ENCODE assay signal across 8 cellular contexts in the genomic region with DNA sequence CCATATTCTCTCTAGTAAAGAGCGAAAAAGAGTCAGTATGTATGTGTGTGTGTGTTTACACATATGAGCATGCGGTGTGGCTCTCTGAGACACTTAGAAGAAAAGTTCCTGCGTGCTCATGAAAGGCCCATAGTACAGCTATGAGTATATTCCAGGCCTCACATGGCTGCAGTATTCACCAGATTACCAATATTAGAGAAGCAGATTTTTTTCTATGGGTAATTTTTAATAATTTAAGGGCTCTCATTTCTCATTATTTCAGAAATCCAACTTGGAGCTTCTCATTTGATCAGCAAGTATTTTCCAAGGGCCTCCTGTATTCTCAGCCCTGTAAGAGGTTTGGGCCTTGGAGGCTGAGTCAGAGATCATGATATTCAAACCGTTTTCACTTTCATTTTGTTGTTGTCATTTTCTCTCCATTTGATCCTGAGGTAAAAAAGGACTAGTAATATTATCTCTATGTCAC.
DNase-seq lines count a peak whose midpoint lies in the region; ATAC-seq and TF ChIP-seq lines count a peak whose summit lies in the region.

No MANE protein-coding gene starts in this region.

- peak; percentile 23 to 60 for DNase-seq in activated CD4-positive, alpha-beta T cell treated with anti-CD3 and anti-CD28 coated beads for 4 hours
- DNase-seq in activated CD4-positive, alpha-beta T cell treated with anti-CD3 and anti-CD28 coated beads, Interleukin-2, amount 50 U/mL, for 1 hour: no peak
- DNase-seq in PC-9: peak in 1 of 2 experiments; percentile 4
- DNase-seq in chondrocyte (ENCODE audit: low spot score): no peak
- DNase-seq in natural killer cell treated with Interleukin-12 subunit alpha and Interleukin-12 subunit beta and Interleukin-15 and Interleukin-18, amount 100 ng/mL, for 72 hours (ENCODE audit: low spot score): no peak
- no peak for DNase-seq in 8988T
- no peak for DNase-seq in NCI-H69 (lab: John Stamatoyannopoulos, UW)

- H3K27me3 Mint-ChIP-seq in chondrocyte (ENCODE audit: low read depth): no peaks in the 10 kb centered on the region
- no peaks in the 10 kb centered on the region for H3K27me3 Mint-ChIP-seq in natural killer cell treated with Interleukin-12 subunit alpha and Interleukin-12 subunit beta and Interleukin-15 and Interleukin-18, amount 100 ng/mL, for 72 hours

- H3K4me3 Mint-ChIP-seq in chondrocyte (ENCODE audit: unreplicated experiment): no peak overlapping the region
- H3K4me3 Mint-ChIP-seq in natural killer cell treated with Interleukin-12 subunit alpha and Interleukin-12 subunit beta and Interleukin-15 and Interleukin-18, amount 100 ng/mL, for 72 hours: peak overlapping the region; percentile 72

- TF ChIP-seq CTCF in PC-9 (conservative IDR thresholded peaks at IDR 0.05) (no peak), chondrocyte (IDR thresholded peaks at IDR 0.05) (no peak)

- no TSS peak for BruUV-seq in PC-9 (replicated peaks; lab: Mats Ljungman, UMichigan)

- intact Hi-C loops in PC-9 (cut with micrococcal nuclease; ENCODE audit: unreplicated experiment): loop anchor here (1.0 kb wide), 1 partner anchor 14 kb away; no protein-coding TSS in a partner anchor

- peak overlapping the region; percentile 54 for H3K4me3 ChIP-seq in PC-9

- no peaks in the 10 kb centered on the region for H3K27me3 ChIP-seq in PC-9 (ENCODE audit: insufficient read depth, low read depth)

- H3K4me2 ChIP-seq in PC-9: peak overlapping the region; percentile 89

- H4K20me1 ChIP-seq in PC-9 (ENCODE audit: insufficient read depth): no peaks in the 10 kb centered on the region

- POLR2A ChIA-PET in PC-9 (lab: Charles Lee; ENCODE audit: unreplicated experiment): no interaction called here

- peak; percentile 79 for ATAC-seq in HG02870 (IDR thresholded peaks at IDR 0.05; ENCODE audit: unreplicated experiment)
- peak; percentile 88 to 92 for ATAC-seq in natural killer cell treated with Interleukin-12 subunit alpha and Interleukin-12 subunit beta and Interleukin-15 and Interleukin-18, amount 100 ng/mL, for 72 hours

- peak overlapping the region; percentile 93 for H2AFZ ChIP-seq in PC-9

- no peaks in the 10 kb centered on the region for H3F3A ChIP-seq in PC-9 (ENCODE audit: insufficient read depth, low read depth)

- no peaks in the 10 kb centered on the region for H3K36me3 ChIP-seq in PC-9 (ENCODE audit: low read depth)

- H3K9me3 Mint-ChIP-seq in chondrocyte (ENCODE audit: low read depth): no peaks in the 10 kb centered on the region
- H3K9me3 Mint-ChIP-seq in natural killer cell treated with Interleukin-12 subunit alpha and Interleukin-12 subunit beta and Interleukin-15 and Interleukin-18, amount 100 ng/mL, for 72 hours: peaks cover 4% of the 10 kb centered on the region

- H3K4me1 Mint-ChIP-seq in chondrocyte (ENCODE audit: low read depth): peaks cover 6% of the 10 kb centered on the region
- H3K4me1 Mint-ChIP-seq in natural killer cell treated with Interleukin-12 subunit alpha and Interleukin-12 subunit beta and Interleukin-15 and Interleukin-18, amount 100 ng/mL, for 72 hours (ENCODE audit: low read depth in 2 of 2): peaks cover 34 to 41% of the 10 kb centered on the region in 2 donors

- H3K9me2 ChIP-seq in PC-9 (ENCODE audit: insufficient read depth): no peaks in the 10 kb centered on the region

- H3K27ac Mint-ChIP-seq in chondrocyte (ENCODE audit: unreplicated experiment): peak overlapping the region; percentile 70
- H3K27ac Mint-ChIP-seq in natural killer cell treated with Interleukin-12 subunit alpha and Interleukin-12 subunit beta and Interleukin-15 and Interleukin-18, amount 100 ng/mL, for 72 hours: peak overlapping the region; percentile 77 to 96

- no peaks in the 10 kb centered on the region for H3K9me3 ChIP-seq in PC-9 (ENCODE audit: insufficient read depth, low read depth)

- no peaks in the 10 kb centered on the region for H3K79me2 ChIP-seq in PC-9 (ENCODE audit: low read depth)

- CTCF ChIA-PET in PC-9 (lab: Charles Lee): no interaction called here

- no peaks in the 10 kb centered on the region for H3K36me3 Mint-ChIP-seq in chondrocyte (ENCODE audit: low read depth)
- H3K36me3 Mint-ChIP-seq in natural killer cell treated with Interleukin-12 subunit alpha and Interleukin-12 subunit beta and Interleukin-15 and Interleukin-18, amount 100 ng/mL, for 72 hours: no peaks in the 10 kb centered on the region

- H3K27ac ChIP-seq in PC-9: no peak overlapping the region

- H3K4me1 ChIP-seq in PC-9 (replicated peaks; ENCODE audit: insufficient read depth): peaks cover 6% of the 10 kb centered on the region; the same call in 1 of the 2 replicates

Comparison
In these comparisons a context has a peak if more than half of its experiments do, and no peak if none do; other contexts are left out.
1. DNase-seq: peak in activated CD4-positive, alpha-beta T cell treated with anti-CD3 and anti-CD28 coated beads for 4 hours (2 of 2); none in activated CD4-positive, alpha-beta T cell treated with anti-CD3 and anti-CD28 coated beads, Interleukin-2, amount 50 U/mL, for 1 hour (single experiment), chondrocyte (single experiment), natural killer cell treated with Interleukin-12 subunit alpha and Interleukin-12 subunit beta and Interleukin-15 and Interleukin-18, amount 100 ng/mL, for 72 hours (single experiment), 8988T (single experiment) and NCI-H69 (single experiment).